Comparison of ENCODE assay signal across 1 cellular context in the genomic region with DNA sequence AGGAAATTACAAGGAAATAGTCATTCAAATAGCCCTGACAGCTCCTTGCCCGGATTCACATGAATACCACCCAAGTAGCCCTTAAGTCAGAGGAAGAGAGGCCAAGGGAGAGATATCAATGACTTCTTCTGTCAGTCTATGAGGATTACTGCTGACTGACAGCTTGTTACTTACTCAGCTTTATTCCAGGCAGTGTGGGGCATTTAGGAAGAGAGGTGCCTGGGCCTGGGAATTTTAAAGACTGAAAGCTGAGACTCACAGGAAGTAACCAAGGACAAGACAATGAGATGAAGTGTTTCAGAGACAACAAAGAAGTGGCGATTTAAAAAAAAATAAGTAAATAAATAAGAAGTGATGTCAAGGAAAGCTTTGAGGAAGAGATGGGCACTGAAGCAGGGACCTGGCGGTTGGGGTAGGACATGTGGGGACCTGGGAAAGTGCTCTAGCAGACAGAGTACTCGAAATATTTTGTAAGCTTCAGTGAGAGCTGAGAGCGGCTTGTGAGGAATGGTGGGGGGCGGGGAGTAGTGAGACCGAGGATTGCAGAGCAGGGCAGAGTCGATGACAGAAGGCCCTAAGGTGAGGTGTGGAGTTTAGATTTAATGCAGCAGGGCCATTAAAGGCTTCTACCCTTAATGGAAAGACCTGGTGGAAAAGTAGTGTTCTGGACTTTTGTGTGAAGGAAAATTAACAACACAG.
TF ChIP-seq lines count a peak whose summit lies in the region.

No MANE protein-coding gene starts in this region.

TF ChIP-seq in GM12878, 131 proteins besides CTCF, POLR2A, EP300 and RAD21:
- no peak for TF ChIP-seq SMAD1 (IDR thresholded peaks at IDR 0.05; ENCODE audit: low read depth, partially characterized antibody)
- TF ChIP-seq SUZ12 (IDR thresholded peaks at IDR 0.05; ENCODE audit: unreplicated experiment) = no peak
- TF ChIP-seq RFX5 (IDR thresholded peaks at IDR 0.05; ENCODE audit: low read depth, low read length) = no peak
- no peak for TF ChIP-seq CEBPZ (IDR thresholded peaks at IDR 0.05; ENCODE audit: low read depth, low read length)
- TF ChIP-seq, protein P1, sequence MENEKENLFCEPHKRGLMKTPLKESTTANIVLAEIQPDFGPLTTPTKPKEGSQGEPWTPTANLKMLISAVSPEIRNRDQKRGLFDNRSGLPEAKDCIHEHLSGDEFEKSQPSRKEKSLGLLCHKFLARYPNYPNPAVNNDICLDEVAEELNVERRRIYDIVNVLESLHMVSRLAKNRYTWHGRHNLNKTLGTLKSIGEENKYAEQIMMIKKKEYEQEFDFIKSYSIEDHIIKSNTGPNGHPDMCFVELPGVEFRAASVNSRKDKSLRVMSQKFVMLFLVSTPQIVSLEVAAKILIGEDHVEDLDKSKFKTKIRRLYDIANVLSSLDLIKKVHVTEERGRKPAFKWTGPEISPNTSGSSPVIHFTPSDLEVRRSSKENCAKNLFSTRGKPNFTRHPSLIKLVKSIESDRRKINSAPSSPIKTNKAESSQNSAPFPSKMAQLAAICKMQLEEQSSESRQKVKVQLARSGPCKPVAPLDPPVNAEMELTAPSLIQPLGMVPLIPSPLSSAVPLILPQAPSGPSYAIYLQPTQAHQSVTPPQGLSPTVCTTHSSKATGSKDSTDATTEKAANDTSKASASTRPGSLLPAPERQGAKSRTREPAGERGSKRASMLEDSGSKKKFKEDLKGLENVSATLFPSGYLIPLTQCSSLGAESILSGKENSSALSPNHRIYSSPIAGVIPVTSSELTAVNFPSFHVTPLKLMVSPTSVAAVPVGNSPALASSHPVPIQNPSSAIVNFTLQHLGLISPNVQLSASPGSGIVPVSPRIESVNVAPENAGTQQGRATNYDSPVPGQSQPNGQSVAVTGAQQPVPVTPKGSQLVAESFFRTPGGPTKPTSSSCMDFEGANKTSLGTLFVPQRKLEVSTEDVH (IDR thresholded peaks at IDR 0.05; ENCODE audit: low read depth, partially characterized antibody) = no peak
- TF ChIP-seq IRF5 (IDR thresholded peaks at IDR 0.05; ENCODE audit: borderline replicate concordance) = no peak
- TF ChIP-seq HDGF (IDR thresholded peaks at IDR 0.05) = no peak
- no peak for TF ChIP-seq SUPT20H (IDR thresholded peaks at IDR 0.05; ENCODE audit: borderline replicate concordance, control insufficient read depth, low read depth, low read length)
- no peak for TF ChIP-seq RBBP5 (conservative IDR thresholded peaks at IDR 0.05)
- TF ChIP-seq BMI1 (IDR thresholded peaks at IDR 0.05; ENCODE audit: borderline replicate concordance) = no peak
